ENCODE assay signal across 9 cellular contexts in genomic region chr12:58877243-58877743, GRCh38. TPM values are rescaled to one million over a fixed set of nuclear protein-coding genes. Genes with fewer than 3 reads are reported as not detected.
A peak's percentile ranks its signal among the peaks of the same experiment; 100 is the strongest.
DNase-seq lines count a peak whose midpoint lies in the region; ATAC-seq, FAIRE-seq and TF ChIP-seq lines count a peak whose summit lies in the region.
"Had no signal": no experiment of that assay in that cellular context is flagged by ENCODE, and none has a peak within 500 bp of the region (broad histone marks: within the 10 kb centered on the region; RNA-seq: fewer than 3 reads in every experiment).

No MANE protein-coding gene starts in this region.

- POLR2A ChIA-PET in A549 (lab: Yijun Ruan, JAX), result interaction anchor here (0.7 to 1.4 kb wide), 3 partner anchors 9 to 452 kb away, joined by 3 to 4 read pairs (median 3); no protein-coding TSS in a partner anchor

- DNase-seq in A549 (ENCODE audit: low read depth in 1 of 2, low spot score in 1 of 2) (peak; percentile 8 to 74), HS-27A (ENCODE audit: low read depth) (peak; percentile 95), SHP77 treated with DMSO at 0.1 percent for 48 hours (lab: John Stamatoyannopoulos, UW) (peak; percentile 98), hepatic stellate cell (ENCODE audit: low spot score) (peak; percentile 55), GM13976 (ENCODE audit: low spot score) (no peak), HUDEP-2 (lab: John Stamatoyannopoulos, UW; ENCODE audit: unreplicated experiment in 76 of 76) (no peak)
- no peak for DNase-seq in stimulated activated CD4-positive, alpha-beta T cell treated with anti-CD3 and anti-CD28 coated beads, Interleukin-4, amount 100 ng/mL, for 4 hours
- DNase-seq: CD4-positive, alpha-beta memory T cell had no signal

- 52% methylated on average over 15 of the region's 15 CpGs for WGBS in A549 (ENCODE audit: missing lambda C conversion rate)

- no peak overlapping the region for H3K4me3 ChIP-seq in A549

- no peak; a peak in 1 of 5 replicates for TF ChIP-seq RAD21 in A549 (conservative IDR thresholded peaks at IDR 0.05 in 1 of 2, IDR thresholded peaks at IDR 0.05 in 1 of 2)

- FAIRE-seq in A549 (lab: Jason Lieb, UNC), result no peak

- CTCF ChIA-PET in A549 (lab: Yijun Ruan, JAX), result interaction anchor here (0.9 to 2.6 kb wide), 6 partner anchors 10 to 607 kb away, joined by 3 to 7 read pairs (median 4); partner anchors contain the start of gene LRIG3

- in situ Hi-C loops in GM13976 (cut with MboI; ENCODE audit: low sequenced_read_pairs, unreplicated experiment), result no loop called here

- H3K27ac ChIP-seq in A549, result peak overlapping the region; percentile 23 to 45; a peak in 4 of 6 replicates

- peak overlapping the region; percentile 43 for H3K4me2 ChIP-seq in A549

- ATAC-seq in A549 (peak; percentile 67 to 80), HG02763 (IDR thresholded peaks at IDR 0.05; ENCODE audit: unreplicated experiment) (no peak)

- peaks cover 12% of the 10 kb centered on the region for H3K4me1 ChIP-seq in A549

- no peaks in the 10 kb centered on the region for H3K9me3 ChIP-seq in A549

- no peak for TF ChIP-seq CTCF in A549 (IDR thresholded peaks at IDR 0.05)
- no peak for TF ChIP-seq CTCF in GM13976 (IDR thresholded peaks at IDR 0.05; ENCODE audit: borderline replicate concordance, control extremely low read depth, extremely low read depth, insufficient read depth, missing control alignments)

- TF ChIP-seq EP300 in A549 (IDR thresholded peaks at IDR 0.05), result peak; percentile 65 to 76; a peak in 2 of 5 replicates

- TF ChIP-seq POLR2A in A549 (IDR thresholded peaks at IDR 0.05; ENCODE audit: low read length), result 0 out of 2 replicates have a peak, but pooled peaks have one; percentile 7

TF ChIP-seq in A549, 52 proteins besides CTCF, POLR2A, EP300 and RAD21:
- TF ChIP-seq CEBPB (IDR thresholded peaks at IDR 0.05), result peak; percentile 37 to 69; a peak in 3 of 4 replicates
- TF ChIP-seq MYC (IDR thresholded peaks at IDR 0.05; ENCODE audit: borderline replicate concordance, low read length), result no peak
- TF ChIP-seq FOSL2 (IDR thresholded peaks at IDR 0.05), result peak; percentile 59
- peak; percentile 75 for TF ChIP-seq FOSL2 (CRISPR knock-in tag; IDR thresholded peaks at IDR 0.05)
- no peak for TF ChIP-seq RCOR1 (IDR thresholded peaks at IDR 0.05; ENCODE audit: low read depth, low read length)
- TF ChIP-seq JUNB (IDR thresholded peaks at IDR 0.05), result peak; percentile 78
- peak; percentile 80 for TF ChIP-seq GATA3 (IDR thresholded peaks at IDR 0.05; ENCODE audit: borderline replicate concordance)
- peak; percentile 46; the same call in 1 of the 3 replicates for TF ChIP-seq BCL3 (IDR thresholded peaks at IDR 0.05)
- no peak for TF ChIP-seq MAZ (IDR thresholded peaks at IDR 0.05; ENCODE audit: borderline replicate concordance, low read depth, low read length)
- TF ChIP-seq CBX2 (IDR thresholded peaks at IDR 0.05; ENCODE audit: borderline replicate concordance, low read depth), result no peak
- peak; percentile 62; the same call in 1 of the 2 replicates for TF ChIP-seq MAX (IDR thresholded peaks at IDR 0.05)
- peak; percentile 37 to 53; a peak in 2 of 5 replicates for TF ChIP-seq JUN (IDR thresholded peaks at IDR 0.05)

RNA-seq across cellular contexts. Expression of gene LRIG3, which starts 43.0 kb away (rescaled TPM):
- 15.4 and 16.4 TPM in 2 replicates for polyA plus RNA-seq in A549 (2011; rRNA removed)
- 5.4 and 6.2 TPM in 2 replicates for polyA plus RNA-seq in A549 (2012; cell fraction: cytosol; rRNA removed)
- 12.0 and 14.9 TPM in 2 replicates for polyA plus RNA-seq in A549 (2012; cell fraction: nucleus; rRNA removed)
- polyA plus RNA-seq in A549 (2017; fragmentation: RNase III; extraction: RNeasy Plus Mini Kit Qiagen cat#74134 plus additional on column Dnase treatment), result 3.7 to 4.8 TPM (median 4.0 TPM) in 3 replicates
- polyA minus RNA-seq in A549 (2011; rRNA and poly(A)+ RNA removed), result 26.6 and 30.6 TPM in 2 replicates
- polyA plus RNA-seq: CD4-positive, alpha-beta memory T cell had no signal

Comparison
In these comparisons a context has a peak if more than half of its experiments do, and no peak if none do; other contexts are left out.
1. DNase-seq: peak in A549 (2 of 2), HS-27A (single experiment), SHP77 treated with DMSO at 0.1 percent for 48 hours (single experiment) and hepatic stellate cell (single experiment); none in GM13976 (single experiment), stimulated activated CD4-positive, alpha-beta T cell treated with anti-CD3 and anti-CD28 coated beads, Interleukin-4, amount 100 ng/mL, for 4 hours (0 of 2) and HUDEP-2 (0 of 76).